1 cellular context compared by ENCODE assay signal in genomic region chr19:2475018-2475701, GRCh38.
TF ChIP-seq lines count a peak whose summit lies in the region.

No MANE protein-coding gene starts in this region.

TF ChIP-seq in GM12878, 131 proteins besides CTCF, POLR2A, EP300 and RAD21 (continued from another document and continues in another):
- TF ChIP-seq KLF5 (IDR thresholded peaks at IDR 0.05; ENCODE audit: partially characterized antibody), result no peak
- TF ChIP-seq MYB (IDR thresholded peaks at IDR 0.05; ENCODE audit: borderline replicate concordance, low read depth, low read length), result no peak
- TF ChIP-seq HCFC1 (IDR thresholded peaks at IDR 0.05; ENCODE audit: low read length), result no peak
- peak; percentile 55; the same call in 1 of the 2 replicates for TF ChIP-seq TCF12 (IDR thresholded peaks at IDR 0.05; ENCODE audit: low read depth, low read length)
- TF ChIP-seq ATF3 (IDR thresholded peaks at IDR 0.05; ENCODE audit: borderline replicate concordance, extremely low read depth, low read depth, low read length), result no peak
- no peak for TF ChIP-seq CBFB (IDR thresholded peaks at IDR 0.05; ENCODE audit: low read depth)
- TF ChIP-seq PAX8 (IDR thresholded peaks at IDR 0.05), result no peak
- no peak; a peak in 3 of 4 replicates for TF ChIP-seq IKZF2 (IDR thresholded peaks at IDR 0.05)
- no peak for TF ChIP-seq ZSCAN29 (IDR thresholded peaks at IDR 0.05)
- no peak for TF ChIP-seq ZNF622 (IDR thresholded peaks at IDR 0.05)
- no peak for TF ChIP-seq YY1 (IDR thresholded peaks at IDR 0.05; ENCODE audit: low read depth, low read length)
- TF ChIP-seq ZBTB11 (CRISPR knock-in tag; IDR thresholded peaks at IDR 0.05), result no peak
- TF ChIP-seq SKIL (IDR thresholded peaks at IDR 0.05; ENCODE audit: low read depth, poor library complexity, severe bottlenecking), result no peak
- TF ChIP-seq TAF1 (IDR thresholded peaks at IDR 0.05; ENCODE audit: borderline replicate concordance, low read depth, low read length), result no peak
- no peak for TF ChIP-seq RUNX3 (IDR thresholded peaks at IDR 0.05; ENCODE audit: low read length)
- no peak for TF ChIP-seq CBX3 (IDR thresholded peaks at IDR 0.05; ENCODE audit: borderline replicate concordance, low read depth)
- no peak for TF ChIP-seq USF2 (IDR thresholded peaks at IDR 0.05; ENCODE audit: borderline replicate concordance, low read depth, low read length)
- no peak for TF ChIP-seq POLR2AphosphoS5 (IDR thresholded peaks at IDR 0.05; ENCODE audit: low read length)
- no peak for TF ChIP-seq CEBPZ (IDR thresholded peaks at IDR 0.05; ENCODE audit: low read depth, low read length)
- peak; percentile 45 for TF ChIP-seq PBX3 (IDR thresholded peaks at IDR 0.05; ENCODE audit: insufficient replicate concordance, low read depth, low read length)
- TF ChIP-seq ZNF274 (IDR thresholded peaks at IDR 0.05; ENCODE audit: insufficient read depth, insufficient read length), result no peak
- TF ChIP-seq ZNF687 (IDR thresholded peaks at IDR 0.05), result peak; percentile 8; the same call in 1 of the 2 replicates
- TF ChIP-seq LARP7 (IDR thresholded peaks at IDR 0.05), result peak; percentile 59
- no peak for TF ChIP-seq REST (IDR thresholded peaks at IDR 0.05; ENCODE audit: low read depth, low read length)
- TF ChIP-seq ZBTB4 (CRISPR knock-in tag; IDR thresholded peaks at IDR 0.05), result no peak
- peak; percentile 91 for TF ChIP-seq HDAC2 (IDR thresholded peaks at IDR 0.05)
- TF ChIP-seq ZNF217 (IDR thresholded peaks at IDR 0.05), result peak; percentile 99
- no peak for TF ChIP-seq TBL1XR1 (IDR thresholded peaks at IDR 0.05; ENCODE audit: low read depth, low read length)
